ENCODE assay signal across 8 cellular contexts in the genomic region with DNA sequence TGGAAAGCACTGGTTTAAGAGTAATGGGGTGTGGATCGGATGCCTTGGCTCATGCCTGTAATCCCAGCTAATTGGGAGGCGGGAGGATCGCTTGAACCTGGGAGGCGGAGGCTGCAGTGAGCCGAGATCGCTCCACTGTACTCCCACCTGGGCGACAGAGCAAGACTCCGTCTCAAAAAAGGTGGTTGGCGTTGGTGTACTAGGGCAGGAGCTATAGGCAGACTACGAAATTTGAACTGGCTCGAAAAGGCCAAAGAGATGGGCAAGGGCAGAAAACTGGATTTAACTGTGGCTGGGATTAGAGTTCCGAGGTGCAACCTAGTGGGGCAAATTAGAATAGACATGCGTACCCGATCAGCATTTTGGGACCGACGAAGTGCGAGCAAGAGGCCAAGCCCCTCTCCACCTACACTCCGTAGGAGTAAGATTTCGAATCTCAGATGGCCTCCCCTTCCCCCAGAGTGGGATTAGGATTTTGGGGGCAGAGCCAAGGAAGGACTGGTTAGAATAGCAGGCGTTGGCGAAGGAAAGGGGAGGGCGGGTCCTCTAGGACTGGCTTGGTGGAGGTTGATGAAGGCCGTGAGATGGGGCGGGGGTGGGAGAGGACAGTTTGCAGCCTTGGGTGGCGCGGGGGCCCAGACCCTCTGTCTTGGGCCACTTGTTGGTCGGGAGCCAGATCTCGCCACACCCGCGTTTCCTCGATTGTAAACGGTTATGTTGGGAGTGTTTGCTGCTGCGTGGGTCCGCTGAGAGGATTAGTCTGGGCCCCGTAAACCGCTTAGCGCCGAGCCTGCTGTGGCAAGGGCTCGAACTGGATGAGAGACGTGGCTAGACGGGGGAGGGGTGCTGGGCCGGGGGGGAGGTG. TPM values are rescaled to one million over a fixed set of nuclear protein-coding genes. Genes with fewer than 3 reads are reported as not detected.
DNase-seq lines count a peak whose midpoint lies in the region; ATAC-seq, FAIRE-seq and TF ChIP-seq lines count a peak whose summit lies in the region.

No MANE protein-coding gene starts in this region.

- peak overlapping the region; percentile 98 for H3K4me2 ChIP-seq in GM12878 (ENCODE audit: control insufficient read depth, insufficient read depth)

- SMC1A ChIA-PET in GM12878 (lab: Charles Lee; ENCODE audit: uncharacterized antibody, unreplicated experiment): interaction anchor here (1.0 to 1.2 kb wide), 3 partner anchors 10 to 29 kb away, joined by 3 to 4 read pairs (median 4); no protein-coding TSS in a partner anchor

- H3K9ac ChIP-seq in GM12878 (ENCODE audit: control insufficient read depth, insufficient read depth, low read length) (peak overlapping the region; percentile 99; the same call in 1 of the 2 replicates), kidney (ENCODE audit: low read length in 2 of 2) (peak overlapping the region; percentile 39 to 94)

- no peak for TF ChIP-seq EP300 in GM12878 (IDR thresholded peaks at IDR 0.05; ENCODE audit: borderline replicate concordance in 1 of 2, control insufficient read depth in 1 of 2, low read depth in 2 of 2, low read length in 2 of 2)

- H3K4me1 ChIP-seq in GM12878 (ENCODE audit: control insufficient read depth, insufficient read depth, low read length): peaks cover 10% of the 10 kb centered on the region
- peaks cover 0 to 14% of the 10 kb centered on the region in 2 donors for H3K4me1 ChIP-seq in kidney (ENCODE audit: control insufficient read depth in 1 of 2, insufficient read depth in 1 of 2, low read depth in 1 of 2, low read length in 2 of 2)

- BruUV-seq in GM12878 (replicated peaks; lab: Mats Ljungman, UMichigan): no TSS peak

- H2AFZ ChIP-seq in GM12878 (ENCODE audit: control insufficient read depth, low read depth, low read length): peak overlapping the region; percentile 69

- no peaks in the 10 kb centered on the region for H3K27me3 ChIP-seq in GM12878 (replicated peaks in 1 of 2; ENCODE audit: control insufficient read depth in 2 of 2, insufficient read depth in 2 of 2, low read length in 1 of 2)

- peak overlapping the region; percentile 86 for H3K4me3 ChIP-seq in Jurkat, Clone E6-1 (ENCODE audit: low read length)
- H3K4me3 ChIP-seq in GM12878 (peak overlapping the region; percentile 86; the same call in 1 of the 2 replicates), kidney (ENCODE audit: low read length in 2 of 2) (peak overlapping the region; percentile 85 to 87)

- H3K4me1 Mint-ChIP-seq in stimulated activated effector memory CD8-positive, alpha-beta T cell treated with anti-CD3 and anti-CD28 coated beads, Interleukin-12 subunit alpha, Interleukin-12 subunit beta, amount 100 ng/mL, for 72 hours: peaks cover 27% of the 10 kb centered on the region

- 51% methylated on average over 40 of the region's 42 CpGs for WGBS in GM12878 (ENCODE audit: insufficient coverage, insufficient replicate concordance, low lambda C conversion rate, missing lambda C conversion rate)

- TF ChIP-seq RAD21 in GM12878 (IDR thresholded peaks at IDR 0.05; ENCODE audit: insufficient read depth, low read depth, low read length): no peak

- peaks cover 4% of the 10 kb centered on the region; the same call in 1 of the 2 replicates for H4K20me1 ChIP-seq in GM12878 (ENCODE audit: control insufficient read depth, insufficient read depth)

- intact Hi-C loops in GM12878 (cut with micrococcal nuclease; ENCODE audit: unreplicated experiment): loop anchor here (1.0 to 2.0 kb wide), 2 partner anchors 10 to 16 kb away; partner anchors contain the start of gene CCDC9
- intact Hi-C loops in kidney (cut with DNase I): no loop called here

- in situ Hi-C loops in GM12878 (cut with MboI): no loop called here

- peak overlapping the region; percentile 94 for H3K4me3 Mint-ChIP-seq in stimulated activated effector memory CD8-positive, alpha-beta T cell treated with anti-CD3 and anti-CD28 coated beads, Interleukin-12 subunit alpha, Interleukin-12 subunit beta, amount 100 ng/mL, for 72 hours

- H3K27ac ChIP-seq in GM12878 (ENCODE audit: control insufficient read depth, insufficient read depth): peak overlapping the region; percentile 99
- peak overlapping the region; percentile 97 to 98 for H3K27ac ChIP-seq in kidney (ENCODE audit: low read depth in 2 of 2, low read length in 2 of 2)

- no peaks in the 10 kb centered on the region for H3K9me3 Mint-ChIP-seq in stimulated activated effector memory CD8-positive, alpha-beta T cell treated with anti-CD3 and anti-CD28 coated beads, Interleukin-12 subunit alpha, Interleukin-12 subunit beta, amount 100 ng/mL, for 72 hours

- ATAC-seq in GM12878 (no peak), GM18858 (IDR thresholded peaks at IDR 0.05; ENCODE audit: unreplicated experiment) (no peak)
- ATAC-seq in stimulated activated effector memory CD8-positive, alpha-beta T cell treated with anti-CD3 and anti-CD28 coated beads, Interleukin-12 subunit alpha, Interleukin-12 subunit beta, amount 100 ng/mL, for 72 hours: no peak

- H3K79me2 ChIP-seq in GM12878 (ENCODE audit: control insufficient read depth, insufficient read depth, low read length): no peaks in the 10 kb centered on the region; the same call in 1 of the 2 replicates

- DNase-seq in ELF-1 (ENCODE audit: low read depth, low spot score) (peak; percentile 38), GM12878 (ENCODE audit: low read depth, low spot score) (no peak), kidney (peak; percentile 92), foreskin melanocyte (no peak), retina (no peak)
- DNase-seq in Jurkat, Clone E6-1 (ENCODE audit: low read depth, low spot score): no peak
- no peak for DNase-seq in stimulated activated effector memory CD8-positive, alpha-beta T cell treated with anti-CD3 and anti-CD28 coated beads, Interleukin-12 subunit alpha, Interleukin-12 subunit beta, amount 100 ng/mL, for 72 hours (ENCODE audit: low spot score in 2 of 2)

- POLR2A ChIA-PET in GM12878 (lab: Charles Lee): interaction anchor here (0.6 to 1.5 kb wide), 4 partner anchors 10 to 37 kb away, joined by 3 to 5 read pairs (median 4); partner anchors contain the start of gene CCDC9

- peaks cover 77% of the 10 kb centered on the region for H3K36me3 Mint-ChIP-seq in stimulated activated effector memory CD8-positive, alpha-beta T cell treated with anti-CD3 and anti-CD28 coated beads, Interleukin-12 subunit alpha, Interleukin-12 subunit beta, amount 100 ng/mL, for 72 hours

- no peak for TF ChIP-seq POLR2A in GM12878 (IDR thresholded peaks at IDR 0.05; ENCODE audit: low read depth, low read length)

- H3K27ac Mint-ChIP-seq in stimulated activated effector memory CD8-positive, alpha-beta T cell treated with anti-CD3 and anti-CD28 coated beads, Interleukin-12 subunit alpha, Interleukin-12 subunit beta, amount 100 ng/mL, for 72 hours: peak overlapping the region; percentile 97

- H3K36me3 ChIP-seq in GM12878 (ENCODE audit: control insufficient read depth in 2 of 2, insufficient read depth in 2 of 2, low read length in 1 of 2) (peaks cover 0 to 1% of the 10 kb centered on the region in 2 experiments; a peak in 2 of 4 replicates), kidney (ENCODE audit: control insufficient read depth in 1 of 2, insufficient read depth in 2 of 2, low read length in 2 of 2) (peaks cover 4 to 12% of the 10 kb centered on the region in 2 donors)

- H3K9me3 ChIP-seq in GM12878 (replicated peaks; ENCODE audit: control insufficient read depth, insufficient read depth, low read length) (no peaks in the 10 kb centered on the region), kidney (ENCODE audit: control insufficient read depth in 1 of 2, low read length in 2 of 2) (no peaks in the 10 kb centered on the region)

- FAIRE-seq in GM12878 (lab: Jason Lieb, UNC): no peak
- FAIRE-seq in kidney (lab: Jason Lieb, UNC): no peak

- CTCF ChIA-PET in GM12878 (lab: Yijun Ruan, JAX): interaction anchor here (1.2 kb wide), 1 partner anchor 10 kb away, joined by 3 read pairs; no protein-coding TSS in a partner anchor

- TF ChIP-seq CTCF in GM12878 (IDR thresholded peaks at IDR 0.05 in 2 of 3, conservative IDR thresholded peaks at IDR 0.05 in 1 of 3; ENCODE audit: control insufficient read depth in 2 of 3, extremely low read depth in 1 of 3, insufficient read depth in 1 of 3, low read depth in 3 of 3, low read length in 3 of 3): no peak
- no peak for TF ChIP-seq CTCF in kidney (IDR thresholded peaks at IDR 0.05; ENCODE audit: borderline replicate concordance, extremely low read depth, insufficient read depth)

- RAD21 ChIA-PET in GM12878 (lab: Charles Lee; ENCODE audit: unreplicated experiment): no interaction called here

RNA-seq across cellular contexts. Expression of gene INAFM1, which starts 2.0 kb away (rescaled TPM):
- 7.2 TPM for polyA plus RNA-seq in Jurkat, Clone E6-1 (2012; ENCODE audit: insufficient read depth, insufficient read length)
- 1.2 and 2.7 TPM in 2 replicates for total RNA-seq in GM12878 (2013; cell fraction: nucleolus; rRNA removed)
- total RNA-seq in GM12878 (2014; rRNA removed) (2.0 and 2.1 TPM in 2 replicates), GM12878 (2014; rRNA removed; fragmentation: Illumina TruSeq; extraction: Trizol) (0.51 and 0.63 TPM in 2 replicates), GM12878 (2021) (6.1 and 6.8 TPM in 2 replicates), kidney (28.4 TPM)
- polyA plus RNA-seq in GM12878 (2011; ENCODE audit: low read depth): 0.46 TPM
- polyA plus RNA-seq in GM12878 (2011; rRNA removed) (0.40 and 0.86 TPM in 2 replicates), GM12878 (2014; fragmentation: Illumina TruSeq; extraction: Trizol) (0.30 and 0.57 TPM in 2 replicates), GM12878 (2014; fragmentation: Nextera tagmentation; extraction: Ambion mirVana) (under 1 TPM in 1 of 2 experiments, not detected in 1; 0.58 TPM), GM12878 (2014; rRNA removed) (4.5 and 4.8 TPM in 2 replicates), GM12878 (2016; fragmentation: Nextera tagmentation; extraction: Ambion mirVana) (1 to 10 TPM; 1.1 to 1.4 TPM), kidney (ENCODE audit: insufficient read depth, low read depth, low replicate concordance) (17.0 TPM)
- 1.2 and 1.5 TPM in 2 replicates for polyA plus RNA-seq in GM12878 (2011; cell fraction: cytosol; rRNA removed)
- 4.8 and 6.7 TPM in 2 replicates for polyA plus RNA-seq in GM12878 (2011; cell fraction: nucleus; rRNA removed)
- 3.8 and 5.8 TPM in 2 replicates for polyA plus RNA-seq in GM12878 (2012)
- 0.57 TPM in 1 of 2 replicates, not detected in the other for polyA minus RNA-seq in GM12878 (2011; rRNA and poly(A)+ RNA removed)
- polyA minus RNA-seq in GM12878 (2011; cell fraction: cytosol; rRNA and poly(A)+ RNA removed): 0.94 TPM in 1 of 2 replicates, not detected in the other
- 1.5 and 2.1 TPM in 2 replicates for polyA minus RNA-seq in GM12878 (2011; cell fraction: nucleus; rRNA and poly(A)+ RNA removed)

RNA-seq across cellular contexts. Expression of gene CCDC9, which starts 16.4 kb away (rescaled TPM):
- 15.6 TPM for polyA plus RNA-seq in Jurkat, Clone E6-1 (2012; ENCODE audit: insufficient read depth, insufficient read length)
- total RNA-seq in GM12878 (2013; cell fraction: nucleolus; rRNA removed): 10.2 and 14.9 TPM in 2 replicates
- total RNA-seq in GM12878 (2014; rRNA removed) (6.4 and 7.1 TPM in 2 replicates), GM12878 (2014; rRNA removed; fragmentation: Illumina TruSeq; extraction: Trizol) (2.9 and 4.9 TPM in 2 replicates), GM12878 (2021) (16.7 and 17.5 TPM in 2 replicates), kidney (49.0 TPM)
- polyA plus RNA-seq in GM12878 (2011; ENCODE audit: low read depth): 5.3 TPM
- polyA plus RNA-seq in GM12878 (2011; rRNA removed) (3.3 and 3.9 TPM in 2 replicates), GM12878 (2014; fragmentation: Illumina TruSeq; extraction: Trizol) (1.7 and 7.7 TPM in 2 replicates), GM12878 (2014; fragmentation: Nextera tagmentation; extraction: Ambion mirVana) (under 1 TPM in 1 of 2 experiments, not detected in 1; 0.18 TPM), GM12878 (2014; rRNA removed) (10.1 and 13.2 TPM in 2 replicates), GM12878 (2016; fragmentation: Nextera tagmentation; extraction: Ambion mirVana) (1 to 10 TPM; 6.9 to 9.1 TPM), kidney (ENCODE audit: insufficient read depth, low read depth, low replicate concordance) (14.0 TPM)
- 4.2 and 4.4 TPM in 2 replicates for polyA plus RNA-seq in GM12878 (2011; cell fraction: cytosol; rRNA removed)
- polyA plus RNA-seq in GM12878 (2011; cell fraction: nucleus; rRNA removed): 5.0 and 13.4 TPM in 2 replicates
- 13.9 and 24.3 TPM in 2 replicates for polyA plus RNA-seq in GM12878 (2012)
- 3.0 and 4.8 TPM in 2 replicates for polyA minus RNA-seq in GM12878 (2011; rRNA and poly(A)+ RNA removed)
- 1.2 and 1.6 TPM in 2 replicates for polyA minus RNA-seq in GM12878 (2011; cell fraction: cytosol; rRNA and poly(A)+ RNA removed)
- 2.0 and 2.3 TPM in 2 replicates for polyA minus RNA-seq in GM12878 (2011; cell fraction: nucleus; rRNA and poly(A)+ RNA removed)

RNA-seq across cellular contexts. Expression of gene C5AR1, which starts 37.0 kb away (rescaled TPM):
- not detected for polyA plus RNA-seq in Jurkat, Clone E6-1 (2012; ENCODE audit: insufficient read depth, insufficient read length)
- 1.2 and 1.5 TPM in 2 replicates for total RNA-seq in GM12878 (2013; cell fraction: nucleolus; rRNA removed)
- 0.05 and 0.17 TPM in 2 replicates for total RNA-seq in GM12878 (2014; rRNA removed)
- total RNA-seq in GM12878 (2014; rRNA removed; fragmentation: Illumina TruSeq; extraction: Trizol): 0.04 and 0.09 TPM in 2 replicates
- 0.13 and 0.26 TPM in 2 replicates for total RNA-seq in GM12878 (2021)
- 0.10 TPM for polyA plus RNA-seq in GM12878 (2011; ENCODE audit: low read depth)
- 0.40 and 1.5 TPM in 2 replicates for polyA plus RNA-seq in GM12878 (2011; rRNA removed)
- 1.1 and 1.3 TPM in 2 replicates for polyA plus RNA-seq in GM12878 (2011; cell fraction: cytosol; rRNA removed)
- 0.55 and 1.2 TPM in 2 replicates for polyA plus RNA-seq in GM12878 (2011; cell fraction: nucleus; rRNA removed)
- 0.32 and 0.46 TPM in 2 replicates for polyA plus RNA-seq in GM12878 (2012)
- polyA plus RNA-seq in GM12878 (2014; fragmentation: Illumina TruSeq; extraction: Trizol): 0.15 TPM in 1 of 2 replicates, not detected in the other
- polyA plus RNA-seq in GM12878 (2014; fragmentation: Nextera tagmentation; extraction: Ambion mirVana): under 1 TPM; 0.07 to 0.19 TPM
- 0.06 and 0.15 TPM in 2 replicates for polyA plus RNA-seq in GM12878 (2014; rRNA removed)
- under 1 TPM; 0.27 to 0.29 TPM for polyA plus RNA-seq in GM12878 (2016; fragmentation: Nextera tagmentation; extraction: Ambion mirVana)
- 0.67 and 1.9 TPM in 2 replicates for polyA minus RNA-seq in GM12878 (2011; rRNA and poly(A)+ RNA removed)
- 0.94 and 2.4 TPM in 2 replicates for polyA minus RNA-seq in GM12878 (2011; cell fraction: cytosol; rRNA and poly(A)+ RNA removed)
- 0.12 and 0.19 TPM in 2 replicates for polyA minus RNA-seq in GM12878 (2011; cell fraction: nucleus; rRNA and poly(A)+ RNA removed)
- 26.6 TPM for total RNA-seq in kidney
- 6.5 TPM for polyA plus RNA-seq in kidney (ENCODE audit: insufficient read depth, low read depth, low replicate concordance)

RNA-seq across cellular contexts. Expression of gene BBC3, which starts 41.7 kb away (rescaled TPM):
- polyA plus RNA-seq in Jurkat, Clone E6-1 (2012; ENCODE audit: insufficient read depth, insufficient read length): 3.5 TPM
- total RNA-seq in GM12878 (2013; cell fraction: nucleolus; rRNA removed): 12.0 and 13.5 TPM in 2 replicates
- total RNA-seq in GM12878 (2014; rRNA removed): 14.0 and 15.2 TPM in 2 replicates
- 6.2 and 6.5 TPM in 2 replicates for total RNA-seq in GM12878 (2014; rRNA removed; fragmentation: Illumina TruSeq; extraction: Trizol)
- total RNA-seq in GM12878 (2021): 17.9 and 18.1 TPM in 2 replicates
- polyA plus RNA-seq in GM12878 (2011; ENCODE audit: low read depth): 2.0 TPM
- 5.2 and 7.6 TPM in 2 replicates for polyA plus RNA-seq in GM12878 (2011; rRNA removed)
- 11.6 and 16.6 TPM in 2 replicates for polyA plus RNA-seq in GM12878 (2011; cell fraction: cytosol; rRNA removed)
- polyA plus RNA-seq in GM12878 (2011; cell fraction: nucleus; rRNA removed): 17.5 and 18.4 TPM in 2 replicates
- 13.0 and 15.8 TPM in 2 replicates for polyA plus RNA-seq in GM12878 (2012)
- 0.24 and 2.2 TPM in 2 replicates for polyA plus RNA-seq in GM12878 (2014; fragmentation: Illumina TruSeq; extraction: Trizol)
- polyA plus RNA-seq in GM12878 (2014; fragmentation: Nextera tagmentation; extraction: Ambion mirVana): under 1 TPM; 0.10 to 0.27 TPM
- 17.2 and 21.2 TPM in 2 replicates for polyA plus RNA-seq in GM12878 (2014; rRNA removed)
- 1 to 10 TPM; 7.5 to 7.8 TPM for polyA plus RNA-seq in GM12878 (2016; fragmentation: Nextera tagmentation; extraction: Ambion mirVana)
- 4.2 and 8.8 TPM in 2 replicates for polyA minus RNA-seq in GM12878 (2011; rRNA and poly(A)+ RNA removed)
- 7.2 and 9.5 TPM in 2 replicates for polyA minus RNA-seq in GM12878 (2011; cell fraction: cytosol; rRNA and poly(A)+ RNA removed)
- 5.4 and 8.3 TPM in 2 replicates for polyA minus RNA-seq in GM12878 (2011; cell fraction: nucleus; rRNA and poly(A)+ RNA removed)
- 14.2 TPM for total RNA-seq in kidney
- polyA plus RNA-seq in kidney (ENCODE audit: insufficient read depth, low read depth, low replicate concordance): 3.2 TPM

RNA-seq across cellular contexts. Expression of gene C5AR2, which starts 59.3 kb away (rescaled TPM):
- polyA plus RNA-seq in Jurkat, Clone E6-1 (2012; ENCODE audit: insufficient read depth, insufficient read length): not detected
- not detected in 2 replicates for total RNA-seq in GM12878 (2013; cell fraction: nucleolus; rRNA removed)
- total RNA-seq in GM12878 (2014; rRNA removed) (0.11 TPM in 1 of 2 replicates, not detected in the other), GM12878 (2014; rRNA removed; fragmentation: Illumina TruSeq; extraction: Trizol) (not detected in 2 replicates), GM12878 (2021) (not detected in 2 replicates), kidney (2.5 TPM)
- polyA plus RNA-seq in GM12878 (2011; ENCODE audit: low read depth): not detected
- polyA plus RNA-seq in GM12878 (2011; rRNA removed) (0.01 TPM in 1 of 2 replicates, not detected in the other), GM12878 (2014; fragmentation: Illumina TruSeq; extraction: Trizol) (not detected in 2 replicates), GM12878 (2014; fragmentation: Nextera tagmentation; extraction: Ambion mirVana) (not detected), GM12878 (2014; rRNA removed) (not detected in 2 replicates), GM12878 (2016; fragmentation: Nextera tagmentation; extraction: Ambion mirVana) (not detected), kidney (ENCODE audit: insufficient read depth, low read depth, low replicate concordance) (3.0 TPM)
- polyA plus RNA-seq in GM12878 (2011; cell fraction: cytosol; rRNA removed): under 0.01 TPM in 1 of 2 replicates, not detected in the other
- polyA plus RNA-seq in GM12878 (2011; cell fraction: nucleus; rRNA removed): 0.10 and 0.13 TPM in 2 replicates
- polyA plus RNA-seq in GM12878 (2012): not detected in 2 replicates
- polyA minus RNA-seq in GM12878 (2011; rRNA and poly(A)+ RNA removed): 0.07 TPM in 1 of 2 replicates, not detected in the other
- polyA minus RNA-seq in GM12878 (2011; cell fraction: cytosol; rRNA and poly(A)+ RNA removed): not detected in 2 replicates
- polyA minus RNA-seq in GM12878 (2011; cell fraction: nucleus; rRNA and poly(A)+ RNA removed): not detected in 2 replicates

Comparison
In these comparisons a context has a peak if more than half of its experiments do, and no peak if none do; other contexts are left out.
1. DNase-seq: peak in ELF-1 (single experiment) and kidney (single experiment); none in Jurkat, Clone E6-1 (single experiment), GM12878 (single experiment), stimulated activated effector memory CD8-positive, alpha-beta T cell treated with anti-CD3 and anti-CD28 coated beads, Interleukin-12 subunit alpha, Interleukin-12 subunit beta, amount 100 ng/mL, for 72 hours (0 of 2), foreskin melanocyte (single experiment) and retina (single experiment).
2. RNA of gene C5AR1, which starts 37.0 kb away (total RNA-seq): 26.6 TPM in kidney (single experiment); 0.04 to 1.5 TPM in GM12878; every median in the first group is over 10 times any median in the second.
3. Peak in every context shown above with its lines, with median percentiles within 50 percentile points of each other: H3K4me3 ChIP-seq.